9 cellular contexts compared by ENCODE assay signal in genomic region chr11:86246293-86246675, GRCh38. TPM values are rescaled to one million over a fixed set of nuclear protein-coding genes. Genes with fewer than 3 reads are reported as not detected.
DNase-seq lines count a peak whose midpoint lies in the region; ATAC-seq and TF ChIP-seq lines count a peak whose summit lies in the region.
"Had no signal": no experiment of that assay in that cellular context is flagged by ENCODE, and none has a peak within 500 bp of the region (broad histone marks: within the 10 kb centered on the region; RNA-seq: fewer than 3 reads in every experiment).

No MANE protein-coding gene starts in this region.

- H3K4me3 ChIP-seq in right atrium auricular region, result peak overlapping the region; percentile 82 to 89
- peak overlapping the region; percentile 67 to 70 for H3K4me3 ChIP-seq in cardiac fibroblast (replicated peaks in 1 of 2; ENCODE audit: low read depth in 2 of 2, low read length in 2 of 2)
- peak overlapping the region; percentile 92 for H3K4me3 ChIP-seq in mesodermal cell (ENCODE audit: extremely low read depth, insufficient read depth, low read length, poor library complexity, severe bottlenecking)
- H3K4me3 ChIP-seq in vagina, result peak overlapping the region; percentile 59 to 90

- H3K27me3 ChIP-seq in right atrium auricular region, result no peaks in the 10 kb centered on the region
- no peaks in the 10 kb centered on the region for H3K27me3 ChIP-seq in vagina

- WGBS in mesodermal cell (ENCODE audit: insufficient coverage in 2 of 2), 2 experiments, result no CpG with 5 or more reads among the region's 5 CpGs

- TF ChIP-seq CTCF in right atrium auricular region (IDR thresholded peaks at IDR 0.05), result no peak
- no peak for TF ChIP-seq CTCF in cardiac fibroblast (IDR thresholded peaks at IDR 0.05; ENCODE audit: low read depth, low read length)
- TF ChIP-seq CTCF in vagina (IDR thresholded peaks at IDR 0.05), result no peak

- no peaks in the 10 kb centered on the region for H3K36me3 ChIP-seq in right atrium auricular region
- H3K36me3 ChIP-seq in mesodermal cell (ENCODE audit: control insufficient read depth, insufficient read depth, low read length), result peaks cover 6% of the 10 kb centered on the region
- H3K36me3 ChIP-seq in vagina, result peaks cover 0 to 3% of the 10 kb centered on the region in 2 donors

- H3K4me1 ChIP-seq in right atrium auricular region (peaks cover 0 to 36% of the 10 kb centered on the region in 2 donors), mesodermal cell (ENCODE audit: control insufficient read depth, insufficient read depth, low read length, poor library complexity, severe bottlenecking) (peaks cover 22% of the 10 kb centered on the region), vagina (peaks cover 64% of the 10 kb centered on the region)

- H3K9me3 ChIP-seq in right atrium auricular region (no peaks in the 10 kb centered on the region), mesodermal cell (ENCODE audit: control insufficient read depth, low read length) (no peaks in the 10 kb centered on the region), vagina (no peaks in the 10 kb centered on the region)

- intact Hi-C loops in Right ventricle myocardium superior (cut with DNase I), result loop anchor here (10.0 kb wide), 1 partner anchor 621 kb away; the partner anchor contains the start of genes DLG2 and TMEM126B
- intact Hi-C loops in vagina (cut with DNase I), result no loop called here

- H3K27ac ChIP-seq in right atrium auricular region (no peak overlapping the region), mesodermal cell (ENCODE audit: low read depth, low read length, severe bottlenecking) (no peak overlapping the region), vagina (no peak overlapping the region)

- no peak for ATAC-seq in Right ventricle myocardium superior (ENCODE audit: poor library complexity)
- no peak for ATAC-seq in HG02798 (IDR thresholded peaks at IDR 0.05; ENCODE audit: poor library complexity, unreplicated experiment)

- DNase-seq in right atrium auricular region (ENCODE audit: low spot score), result no peak
- DNase-seq in Right ventricle myocardium superior, result no peak
- peak in 1 of 2 donors; percentile 10 for DNase-seq in cardiac fibroblast (ENCODE audit: low read depth in 2 of 2)
- DNase-seq in vagina (ENCODE audit: extremely low spot score in 2 of 2), result no peak
- DNase-seq in NAMALWA (ENCODE audit: low spot score), result no peak
- DNase-seq in cerebellar nuclear complex (lab: John Stamatoyannopoulos, UW), result no peak
- DNase-seq: NCI-H2029 had no signal

- no peak for TF ChIP-seq POLR2A in vagina (IDR thresholded peaks at IDR 0.05)

RNA-seq across cellular contexts. Expression of gene EED, which starts 1.7 kb away (rescaled TPM):
- total RNA-seq in right atrium auricular region (1 to 10 TPM; 8.2 to 8.3 TPM), Right ventricle myocardium superior (13.2 TPM), vagina (29.7 TPM)
- 31.1 TPM for polyA plus RNA-seq in mesodermal cell (2013, experiment 1 of 2)
- 36.3 TPM for polyA plus RNA-seq in mesodermal cell (2013, experiment 2 of 2)

RNA-seq across cellular contexts. Expression of gene HIKESHI, which starts 55.8 kb away (rescaled TPM):
- total RNA-seq in right atrium auricular region (10 to 100 TPM; 33.9 to 49.8 TPM), Right ventricle myocardium superior (48.0 TPM), vagina (25.0 TPM)
- 82.6 TPM for polyA plus RNA-seq in mesodermal cell (2013, experiment 1 of 2)
- polyA plus RNA-seq in mesodermal cell (2013, experiment 2 of 2), result 75.4 TPM
